22 cellular contexts compared by ENCODE assay signal in the genomic region with DNA sequence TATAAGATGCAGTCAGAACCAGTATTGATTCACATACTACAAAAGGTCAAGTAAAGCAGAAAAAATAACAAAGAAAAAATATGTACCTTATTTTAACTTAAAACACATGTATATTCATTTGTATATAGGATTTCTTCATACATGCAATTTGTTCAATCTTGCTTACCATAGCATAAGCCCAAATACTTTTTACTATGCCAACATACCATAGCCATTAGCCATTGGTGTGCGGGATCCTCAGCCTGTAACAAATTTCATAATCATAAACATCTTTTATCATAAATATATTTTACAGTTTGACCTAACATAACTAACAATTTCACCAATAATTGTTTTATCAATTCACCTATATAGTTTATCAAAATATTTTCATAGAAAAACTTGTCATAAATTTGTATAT. TPM values are rescaled to one million over a fixed set of nuclear protein-coding genes. Genes with fewer than 3 reads are reported as not detected.
"Had no signal": no experiment of that assay in that cellular context is flagged by ENCODE, and none has a peak within 500 bp of the region (broad histone marks: within the 10 kb centered on the region; RNA-seq: fewer than 3 reads in every experiment).

No MANE protein-coding gene starts in this region.

- H3K36me3 Mint-ChIP-seq: activated CD8-positive, alpha-beta memory T cell treated with anti-CD3 and anti-CD28 coated beads, Interleukin-2, amount 10 ng/mL, durations not matched to agents 7 days and 5 days; activated naive CD4-positive, alpha-beta T cell treated with anti-CD3 and anti-CD28 coated beads, Interleukin-2, amount 50 U/mL, for 72 hours had no signal

- H3K36me3 ChIP-seq: brain microvascular endothelial cell had no signal

- H3K4me2 ChIP-seq: KMS-11, PC-9 had no signal

- H3K9ac ChIP-seq: KMS-11 had no signal

- H2AFZ ChIP-seq: PC-9 had no signal

- H3K27me3 Mint-ChIP-seq: activated B cell treated with CpG ODN at 0.5 μM for 24 hours; activated CD4-positive, alpha-beta T cell treated with anti-CD3 and anti-CD28 coated beads, Interleukin-2, amount 10 ng/mL, durations not matched to agents 24 days and 14 days; activated CD8-positive, alpha-beta memory T cell treated with anti-CD3 and anti-CD28 coated beads, Interleukin-2, amount 10 ng/mL, durations not matched to agents 7 days and 5 days; activated naive CD8-positive, alpha-beta T cell treated with anti-CD3 and anti-CD28 coated beads, Interleukin-2, amount 50 U/mL, for 24 hours; T-helper 17 cell had no signal

- H3K27me3 ChIP-seq: brain microvascular endothelial cell had no signal

- H3K9me3 Mint-ChIP-seq: activated CD4-positive, alpha-beta T cell treated with anti-CD3 and anti-CD28 coated beads, Interleukin-2, amount 10 ng/mL, durations not matched to agents 24 days and 14 days had no signal

- DNase-seq: activated B cell treated with CpG ODN at 0.5 μM for 24 hours; activated CD4-positive, alpha-beta T cell treated with anti-CD3 and anti-CD28 coated beads for 1 hour; activated CD4-positive, alpha-beta T cell treated with anti-CD3 and anti-CD28 coated beads, Interleukin-2, amount 10 ng/mL, durations not matched to agents 24 days and 14 days; activated CD4-positive, alpha-beta T cell treated with anti-CD3 and anti-CD28 coated beads, Interleukin-2, amount 50 U/mL, for 48 hours; activated CD8-positive, alpha-beta memory T cell treated with anti-CD3 and anti-CD28 coated beads, Interleukin-2, amount 10 ng/mL, durations not matched to agents 7 days and 5 days; activated effector memory CD4-positive, alpha-beta T cell treated with anti-CD3 and anti-CD28 coated beads, Interleukin-2, amount 50 U/mL, for 16 hours; activated naive CD4-positive, alpha-beta T cell treated with Interleukin-2 at 50 U/mL for 16 hours; activated naive CD8-positive, alpha-beta T cell treated with anti-CD3 and anti-CD28 coated beads, Interleukin-2, amount 50 U/mL, for 24 hours; activated T-cell treated with anti-CD3 and anti-CD28 coated beads, Interleukin-2, amount 50 U/mL, for 4 hours; brain microvascular endothelial cell; MV-4-11; NCI-H1092 treated with DMSO at 0.1 percent for 48 hours; NCI-H1417 treated with DMSO at 0.1 percent for 48 hours; NCI-H1694; NCI-H2029; NCI-H510A treated with DMSO at 0.1 percent for 48 hours; PC-9; SHP77 treated with DMSO at 0.1 percent for 48 hours; T-helper 17 cell; T-helper 9 cell had no signal

- ATAC-seq: activated CD8-positive, alpha-beta memory T cell treated with anti-CD3 and anti-CD28 coated beads, Interleukin-2, amount 10 ng/mL, durations not matched to agents 7 days and 5 days; activated naive CD4-positive, alpha-beta T cell treated with anti-CD3 and anti-CD28 coated beads, Interleukin-2, amount 50 U/mL, for 72 hours; activated naive CD8-positive, alpha-beta T cell treated with anti-CD3 and anti-CD28 coated beads, Interleukin-2, amount 50 U/mL, for 24 hours; activated T-cell treated with anti-CD3 and anti-CD28 coated beads, Interleukin-2, amount 50 U/mL, for 4 hours; T-helper 17 cell had no signal

- H3K27ac ChIP-seq: brain microvascular endothelial cell, KMS-11, PC-9 had no signal

- H3K4me3 ChIP-seq: PC-9 had no signal

- H3K4me3 Mint-ChIP-seq: activated B cell treated with CpG ODN at 0.5 μM for 24 hours; activated CD4-positive, alpha-beta T cell treated with anti-CD3 and anti-CD28 coated beads, Interleukin-2, amount 10 ng/mL, durations not matched to agents 24 days and 14 days; activated CD8-positive, alpha-beta memory T cell treated with anti-CD3 and anti-CD28 coated beads, Interleukin-2, amount 10 ng/mL, durations not matched to agents 7 days and 5 days; activated naive CD8-positive, alpha-beta T cell treated with anti-CD3 and anti-CD28 coated beads, Interleukin-2, amount 50 U/mL, for 24 hours; activated T-cell treated with anti-CD3 and anti-CD28 coated beads, Interleukin-2, amount 50 U/mL, for 4 hours; T-helper 17 cell had no signal

- H3K4me1 Mint-ChIP-seq: activated B cell treated with CpG ODN at 0.5 μM for 24 hours; activated CD4-positive, alpha-beta T cell treated with anti-CD3 and anti-CD28 coated beads, Interleukin-2, amount 10 ng/mL, durations not matched to agents 24 days and 14 days; activated CD8-positive, alpha-beta memory T cell treated with anti-CD3 and anti-CD28 coated beads, Interleukin-2, amount 10 ng/mL, durations not matched to agents 7 days and 5 days; activated naive CD8-positive, alpha-beta T cell treated with anti-CD3 and anti-CD28 coated beads, Interleukin-2, amount 50 U/mL, for 24 hours; T-helper 17 cell had no signal

- H3K27ac Mint-ChIP-seq: activated B cell treated with CpG ODN at 0.5 μM for 24 hours; activated CD4-positive, alpha-beta T cell treated with anti-CD3 and anti-CD28 coated beads, Interleukin-2, amount 10 ng/mL, durations not matched to agents 24 days and 14 days; activated CD8-positive, alpha-beta memory T cell treated with anti-CD3 and anti-CD28 coated beads, Interleukin-2, amount 10 ng/mL, durations not matched to agents 7 days and 5 days; activated naive CD4-positive, alpha-beta T cell treated with anti-CD3 and anti-CD28 coated beads, Interleukin-2, amount 50 U/mL, for 72 hours; activated naive CD8-positive, alpha-beta T cell treated with anti-CD3 and anti-CD28 coated beads, Interleukin-2, amount 50 U/mL, for 24 hours; T-helper 17 cell had no signal

RNA-seq across cellular contexts. Expression of a gene that starts 51.1 kb away (rescaled TPM):
- total RNA-seq: activated B cell treated with CpG ODN at 0.5 μM for 24 hours; activated CD4-positive, alpha-beta T cell treated with anti-CD3 and anti-CD28 coated beads, Interleukin-2, amount 10 ng/mL, durations not matched to agents 24 days and 14 days; activated CD8-positive, alpha-beta memory T cell treated with anti-CD3 and anti-CD28 coated beads, Interleukin-2, amount 10 ng/mL, durations not matched to agents 7 days and 5 days; activated naive CD4-positive, alpha-beta T cell treated with anti-CD3 and anti-CD28 coated beads, Interleukin-2, amount 50 U/mL, for 72 hours had no signal
